In genomic region chr4:135243960-135244561, GRCh38 we compare ENCODE assay signal across 1 cellular context.
TF ChIP-seq lines count a peak whose summit lies in the region.

No MANE protein-coding gene starts in this region.

TF ChIP-seq in SK-N-SH, 30 proteins besides CTCF, POLR2A, EP300 and RAD21 (continued from another document):
- no peak for TF ChIP-seq ZBTB33 (IDR thresholded peaks at IDR 0.05; ENCODE audit: borderline replicate concordance, low read depth)
- TF ChIP-seq CHD2 (IDR thresholded peaks at IDR 0.05; ENCODE audit: low read length, partially characterized antibody): no peak
- TF ChIP-seq FOXJ3 (CRISPR knock-in tag; IDR thresholded peaks at IDR 0.05): no peak
- no peak for TF ChIP-seq RFX5 (IDR thresholded peaks at IDR 0.05; ENCODE audit: low read length)
